21 cellular contexts compared by ENCODE assay signal in the genomic region with DNA sequence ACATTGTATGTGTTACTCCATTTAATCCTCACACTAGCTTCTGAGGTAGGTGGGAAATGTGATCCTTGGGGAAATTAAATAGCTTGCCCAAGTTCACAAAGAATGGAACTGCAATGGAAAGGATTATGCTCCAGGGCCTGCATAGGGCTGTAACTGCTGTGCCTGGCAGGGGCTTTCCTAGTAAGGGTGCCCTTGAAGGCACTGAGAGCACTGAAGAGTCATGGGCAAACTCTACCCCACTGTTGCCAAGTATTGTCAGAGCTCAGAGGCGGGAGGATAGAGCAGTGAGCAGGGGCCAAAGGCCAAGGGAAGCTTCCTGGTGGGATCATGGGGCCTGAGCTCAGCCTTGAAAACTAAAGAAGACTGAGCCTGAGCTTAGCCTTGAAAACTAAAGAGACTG.
DNase-seq lines count a peak whose midpoint lies in the region; ATAC-seq and TF ChIP-seq lines count a peak whose summit lies in the region.
"Had no signal": no experiment of that assay in that cellular context is flagged by ENCODE, and none has a peak within 500 bp of the region (broad histone marks: within the 10 kb centered on the region; RNA-seq: fewer than 3 reads in every experiment).

No MANE protein-coding gene starts in this region.

- intact Hi-C loops in Right ventricle myocardium inferior (cut with DNase I) (no loop called here), cardiac septum (cut with DNase I) (no loop called here), vagina (cut with DNase I) (no loop called here)

- peak overlapping the region; percentile 57 for H3K27ac Mint-ChIP-seq in neural crest cell (ENCODE audit: unreplicated experiment)
- H3K27ac Mint-ChIP-seq: CD4-positive, alpha-beta memory T cell had no signal

- peaks cover 8% of the 10 kb centered on the region for H3K36me3 Mint-ChIP-seq in neural crest cell (ENCODE audit: low read depth)
- H3K36me3 Mint-ChIP-seq: CD4-positive, alpha-beta memory T cell had no signal

- no peak for DNase-seq in Right ventricle myocardium inferior (ENCODE audit: missing footprints)
- DNase-seq in cardiac septum (ENCODE audit: low spot score) = no peak
- DNase-seq in WERI-Rb-1 = peak; percentile 50
- DNase-seq in neural crest cell (ENCODE audit: low read depth, low spot score) = no peak
- DNase-seq in vagina (ENCODE audit: extremely low spot score in 2 of 2) = peak; percentile 25 to 28
- DNase-seq in BE2C = no peak
- no peak for DNase-seq in GDM1 (lab: John Stamatoyannopoulos, UW)
- DNase-seq: 8988T; ACHN; AML-193; C1 segment of cervical spinal cord; Calu3; CD4-positive, alpha-beta memory T cell; COR-L47; DMS53; DMS79 treated with DMSO at 0.1 percent for 48 hours; GM23248; H7; HCEC 1CT had no signal

- no peaks in the 10 kb centered on the region for H3K27me3 Mint-ChIP-seq in neural crest cell (ENCODE audit: low read depth)

- H3K27me3 ChIP-seq in WERI-Rb-1 (ENCODE audit: insufficient read depth, low read depth, severe bottlenecking) (peaks cover 2% of the 10 kb centered on the region), vagina (no peaks in the 10 kb centered on the region), BE2C (no peaks in the 10 kb centered on the region)

- TF ChIP-seq CTCF in WERI-Rb-1 (IDR thresholded peaks at IDR 0.05; ENCODE audit: low read depth, low read length) (no peak), neural crest cell (conservative IDR thresholded peaks at IDR 0.05) (no peak), vagina (IDR thresholded peaks at IDR 0.05) (no peak), BE2C (IDR thresholded peaks at IDR 0.05; ENCODE audit: low read depth, low read length) (no peak)

- H3K4me3 Mint-ChIP-seq in neural crest cell = no peak overlapping the region
- H3K4me3 Mint-ChIP-seq: CD4-positive, alpha-beta memory T cell had no signal

- H3K4me1 ChIP-seq in vagina (no peaks in the 10 kb centered on the region), BE2C (no peaks in the 10 kb centered on the region)
- H3K4me1 ChIP-seq: A549 had no signal

- H3K4me1 Mint-ChIP-seq in neural crest cell = no peaks in the 10 kb centered on the region
- H3K4me1 Mint-ChIP-seq: CD4-positive, alpha-beta memory T cell had no signal

- no peaks in the 10 kb centered on the region for H3K36me3 ChIP-seq in WERI-Rb-1
- H3K36me3 ChIP-seq in vagina = no peaks in the 10 kb centered on the region
- H3K36me3 ChIP-seq in BE2C = no peaks in the 10 kb centered on the region

- peaks cover 14% of the 10 kb centered on the region for H3K9me3 Mint-ChIP-seq in neural crest cell

- TF ChIP-seq POLR2A in vagina (IDR thresholded peaks at IDR 0.05) = no peak

- H3K4me3 ChIP-seq in WERI-Rb-1 (ENCODE audit: low read depth, low read length) (no peak overlapping the region), vagina (no peak overlapping the region), BE2C (ENCODE audit: low read depth, low read length) (no peak overlapping the region)
- H3K4me3 ChIP-seq: A549, GM12878, GM23248 had no signal

- ATAC-seq in Right ventricle myocardium inferior = peak; percentile 52
- ATAC-seq: A549, GM12878 had no signal

- H3K27ac ChIP-seq in WERI-Rb-1 (peak overlapping the region; percentile 75), vagina (no peak overlapping the region)
- H3K27ac ChIP-seq: A549, GM23248 had no signal

- peaks cover 5% of the 10 kb centered on the region for H3K9me3 ChIP-seq in WERI-Rb-1 (ENCODE audit: severe bottlenecking)
- H3K9me3 ChIP-seq in vagina = no peaks in the 10 kb centered on the region
- no peaks in the 10 kb centered on the region for H3K9me3 ChIP-seq in BE2C
- H3K9me3 ChIP-seq: A549 had no signal

Comparison
In these comparisons a context has a peak if more than half of its experiments do, and no peak if none do; other contexts are left out.
1. DNase-seq: peak in WERI-Rb-1 (single experiment) and vagina (2 of 2); none in Right ventricle myocardium inferior (single experiment), cardiac septum (single experiment), neural crest cell (single experiment), BE2C (single experiment) and GDM1 (single experiment).